1 cellular context compared by ENCODE assay signal in genomic region chr4:71074452-71075299, GRCh38.
TF ChIP-seq lines count a peak whose summit lies in the region.

No MANE protein-coding gene starts in this region.

TF ChIP-seq in K562, 482 proteins besides CTCF, POLR2A, EP300 and RAD21 (continued from another document):
- TF ChIP-seq THRB (CRISPR knock-in tag; conservative IDR thresholded peaks at IDR 0.05) (0 out of 2 replicates have a peak, but pooled peaks have one; percentile 27), ZNF512 (tag; IDR thresholded peaks at IDR 0.05) (peak; percentile 78)
